1 cellular context compared by ENCODE assay signal in genomic region chr11:62876712-62877111, GRCh38.
TF ChIP-seq lines count a peak whose summit lies in the region.

No MANE protein-coding gene starts in this region.

TF ChIP-seq in K562, 482 proteins besides CTCF, POLR2A, EP300 and RAD21:
- TF ChIP-seq MAFG (tag; conservative IDR thresholded peaks at IDR 0.05) (0 out of 2 replicates have a peak, but pooled peaks have one; percentile 11), BCOR (IDR thresholded peaks at IDR 0.05) (0 out of 2 replicates have a peak, but pooled peaks have one; percentile 20), CCAR2 (IDR thresholded peaks at IDR 0.05; ENCODE audit: low read depth, low read length) (no peak), ZNF316 (IDR thresholded peaks at IDR 0.05) (peak; percentile 34; the same call in 1 of the 2 replicates), NR4A1 (CRISPR knock-in tag; IDR thresholded peaks at IDR 0.05) (no peak), NR4A1 (tag; IDR thresholded peaks at IDR 0.05) (no peak), NFE2 (IDR thresholded peaks at IDR 0.05; ENCODE audit: low read depth) (0 out of 2 replicates have a peak, but pooled peaks have one; percentile 10)
